Comparison of ENCODE assay signal across 22 cellular contexts in genomic region chr20:4453369-4453768, GRCh38.
"Had no signal": no experiment of that assay in that cellular context is flagged by ENCODE, and none has a peak within 500 bp of the region (broad histone marks: within the 10 kb centered on the region; RNA-seq: fewer than 3 reads in every experiment).

No MANE protein-coding gene starts in this region.

- H3K27me3 ChIP-seq: adrenal gland, breast epithelium, Peyer's patch had no signal

- H3K36me3 Mint-ChIP-seq: activated naive CD8-positive, alpha-beta T cell treated with anti-CD3 and anti-CD28 coated beads, Interleukin-2, amount 10 ng/mL, durations not matched to agents 7 days and 5 days; T-cell had no signal

- H3K4me1 Mint-ChIP-seq: activated naive CD8-positive, alpha-beta T cell treated with anti-CD3 and anti-CD28 coated beads, Interleukin-2, amount 10 ng/mL, durations not matched to agents 7 days and 5 days; T-cell had no signal

- H3K9me3 ChIP-seq: adrenal gland, breast epithelium, Peyer's patch had no signal

- H3K4me1 ChIP-seq: adrenal gland, breast epithelium, Peyer's patch had no signal

- H3K27ac Mint-ChIP-seq: activated CD8-positive, alpha-beta T cell treated with anti-CD3 and anti-CD28 coated beads, Interleukin-2, amount 10 ng/mL, durations not matched to agents 7 days and 5 days; activated naive CD8-positive, alpha-beta T cell treated with anti-CD3 and anti-CD28 coated beads, Interleukin-2, amount 10 ng/mL, durations not matched to agents 7 days and 5 days; T-cell had no signal

- H3K27ac ChIP-seq: adrenal gland, breast epithelium, Peyer's patch, RWPE1, VCaP had no signal

- H3K4me3 Mint-ChIP-seq: activated CD8-positive, alpha-beta T cell treated with anti-CD3 and anti-CD28 coated beads, Interleukin-2, amount 10 ng/mL, durations not matched to agents 7 days and 5 days; activated naive CD8-positive, alpha-beta T cell treated with anti-CD3 and anti-CD28 coated beads, Interleukin-2, amount 10 ng/mL, durations not matched to agents 7 days and 5 days; T-cell had no signal

- H3K4me3 ChIP-seq: adrenal gland, breast epithelium, Peyer's patch had no signal

- DNase-seq: activated CD4-positive, CD25-positive, alpha-beta regulatory T cell; activated CD8-positive, alpha-beta memory T cell treated with anti-CD3 and anti-CD28 coated beads, Interleukin-2, amount 50 U/mL, for 48 hours; activated CD8-positive, alpha-beta T cell treated with anti-CD3 and anti-CD28 coated beads, Interleukin-2, amount 10 ng/mL, durations not matched to agents 7 days and 5 days; activated naive CD4-positive, alpha-beta T cell treated with anti-CD3 and anti-CD28 coated beads, Interleukin-2, amount 50 U/mL, for 16 hours; activated naive CD8-positive, alpha-beta T cell treated with anti-CD3 and anti-CD28 coated beads, Interleukin-2, amount 10 ng/mL, durations not matched to agents 7 days and 5 days; activated T-cell treated with anti-CD3 and anti-CD28 coated beads, Interleukin-2, amount 50 U/mL, for 1 hour; adrenal gland; anterior cingulate cortex; caudate nucleus; NCI-H1105 treated with DMSO at 0.1 percent for 48 hours; NCI-H1436 treated with DMSO at 0.1 percent for 48 hours; NCI-H187; NCI-H2081; NCI-H446; NCI-H524; Peyer's patch; SHP77; T-cell; T-helper 2 cell had no signal

- H3K36me3 ChIP-seq: adrenal gland, breast epithelium, Peyer's patch had no signal

- ATAC-seq: activated CD8-positive, alpha-beta T cell treated with anti-CD3 and anti-CD28 coated beads, Interleukin-2, amount 10 ng/mL, durations not matched to agents 7 days and 5 days; T-cell had no signal
